ENCODE assay signal across 17 cellular contexts in genomic region chr1:161952603-161953172, GRCh38.
"Had no signal": no experiment of that assay in that cellular context is flagged by ENCODE, and none has a peak within 500 bp of the region (broad histone marks: within the 10 kb centered on the region; RNA-seq: fewer than 3 reads in every experiment).

No MANE protein-coding gene starts in this region.

- H3K36me3 ChIP-seq: breast epithelium, neutrophil, tibial nerve, uterus had no signal

- ATAC-seq: activated CD4-positive, CD25-positive, alpha-beta regulatory T cell treated with anti-CD3 and anti-CD28 coated beads, Interleukin-2, amount 50 U/mL, for 24 hours; left ventricle myocardium superior; natural killer cell; stimulated activated memory B cell treated with anti-CD40 and anti-IgM and Interleukin-4, amounts not matched to agents 10 μg/mL and 1 μg/mL and 100 μg/mL, for 72 hours had no signal

- DNase-seq: activated CD4-positive, alpha-beta T cell treated with anti-CD3 and anti-CD28 coated beads, Interleukin-2, amount 50 U/mL, for 1 hour; activated CD8-positive, alpha-beta memory T cell treated with anti-CD3 and anti-CD28 coated beads for 24 hours; activated naive CD4-positive, alpha-beta T cell; aorta; cerebellar nuclear complex; dermis blood vessel endothelial cell; glutamatergic neuron; kidney glomerular epithelial cell; left ventricle myocardium superior; natural killer cell; T-helper 9 cell; uterus had no signal

- H3K4me1 ChIP-seq: breast epithelium, uterus had no signal

- H3K9me3 ChIP-seq: breast epithelium, neutrophil, tibial nerve, uterus had no signal

- H3K27ac ChIP-seq: uterus had no signal

- H3K4me3 ChIP-seq: breast epithelium, tibial nerve, uterus had no signal

- H3K27me3 ChIP-seq: breast epithelium, neutrophil, tibial nerve, uterus had no signal
